1 cellular context compared by ENCODE assay signal in genomic region chr5:173826179-173826920, GRCh38.
TF ChIP-seq lines count a peak whose summit lies in the region.

No MANE protein-coding gene starts in this region.

TF ChIP-seq in HepG2, 621 proteins besides CTCF, POLR2A, EP300 and RAD21 (continued from another document and continues in another):
- TF ChIP-seq ZNF414 (CRISPR knock-in tag; IDR thresholded peaks at IDR 0.05) (no peak), TERF1 (CRISPR knock-in tag; IDR thresholded peaks at IDR 0.05) (no peak), ZFP62 (CRISPR knock-in tag; IDR thresholded peaks at IDR 0.05) (no peak), ZMAT5 (CRISPR knock-in tag; IDR thresholded peaks at IDR 0.05; ENCODE audit: borderline replicate concordance, low read depth) (no peak), SP140L (CRISPR knock-in tag; IDR thresholded peaks at IDR 0.05; ENCODE audit: borderline replicate concordance) (no peak), ZNF326 (CRISPR knock-in tag; IDR thresholded peaks at IDR 0.05; ENCODE audit: borderline replicate concordance) (no peak), ZNF776 (CRISPR knock-in tag; IDR thresholded peaks at IDR 0.05) (no peak), DR1 (CRISPR knock-in tag; IDR thresholded peaks at IDR 0.05) (no peak), ZIK1 (CRISPR knock-in tag; IDR thresholded peaks at IDR 0.05; ENCODE audit: borderline replicate concordance, low read depth) (no peak), POGZ (CRISPR knock-in tag; IDR thresholded peaks at IDR 0.05) (no peak), ZNF180 (CRISPR knock-in tag; IDR thresholded peaks at IDR 0.05; ENCODE audit: borderline replicate concordance, low read depth) (no peak), ZC3H4 (CRISPR knock-in tag; IDR thresholded peaks at IDR 0.05; ENCODE audit: borderline replicate concordance) (no peak), SMAD9 (CRISPR knock-in tag; IDR thresholded peaks at IDR 0.05) (no peak), ZNF558 (CRISPR knock-in tag; IDR thresholded peaks at IDR 0.05; ENCODE audit: borderline replicate concordance) (no peak), TBX2 (CRISPR knock-in tag; IDR thresholded peaks at IDR 0.05; ENCODE audit: borderline replicate concordance) (peak; percentile 62; the same call in 1 of the 2 replicates), ZNF317 (CRISPR knock-in tag; IDR thresholded peaks at IDR 0.05) (peak; percentile 89), ZBTB26 (CRISPR knock-in tag; IDR thresholded peaks at IDR 0.05; ENCODE audit: borderline replicate concordance) (no peak), ESRRA (CRISPR knock-in tag; IDR thresholded peaks at IDR 0.05; ENCODE audit: low read depth) (peak; percentile 56; the same call in 1 of the 2 replicates), AKNA (CRISPR knock-in tag; IDR thresholded peaks at IDR 0.05; ENCODE audit: borderline replicate concordance) (no peak), ZNF44 (CRISPR knock-in tag; IDR thresholded peaks at IDR 0.05) (no peak), TCF12 (IDR thresholded peaks at IDR 0.05) (no peak), TCF12 (CRISPR knock-in tag; IDR thresholded peaks at IDR 0.05) (no peak), MAFF (IDR thresholded peaks at IDR 0.05; ENCODE audit: low read depth, low read length) (peak; percentile 21; the same call in 1 of the 2 replicates), ZNF501 (CRISPR knock-in tag; IDR thresholded peaks at IDR 0.05) (no peak), KIAA2018 (CRISPR knock-in tag; IDR thresholded peaks at IDR 0.05; ENCODE audit: borderline replicate concordance) (no peak), KDM5A (IDR thresholded peaks at IDR 0.05; ENCODE audit: borderline replicate concordance, low read length) (no peak), ZNF503 (CRISPR knock-in tag; IDR thresholded peaks at IDR 0.05) (no peak), ZNF569 (CRISPR knock-in tag; IDR thresholded peaks at IDR 0.05; ENCODE audit: borderline replicate concordance) (no peak), SRF (IDR thresholded peaks at IDR 0.05; ENCODE audit: low read depth, low read length) (no peak), DNMT1 (CRISPR knock-in tag; IDR thresholded peaks at IDR 0.05) (no peak), CREB3 (CRISPR knock-in tag; IDR thresholded peaks at IDR 0.05) (no peak), HNF4G (IDR thresholded peaks at IDR 0.05; ENCODE audit: borderline replicate concordance, low read depth, low read length) (no peak), HNF4G (CRISPR knock-in tag; IDR thresholded peaks at IDR 0.05; ENCODE audit: borderline replicate concordance, low read depth) (no peak; the same call in 1 of the 2 replicates), MLX (CRISPR knock-in tag; IDR thresholded peaks at IDR 0.05) (no peak), ZNF773 (CRISPR knock-in tag; IDR thresholded peaks at IDR 0.05; ENCODE audit: borderline replicate concordance) (no peak), ARNT (IDR thresholded peaks at IDR 0.05) (no peak), ZFP36L1 (CRISPR knock-in tag; IDR thresholded peaks at IDR 0.05) (no peak), HES4 (CRISPR knock-in tag; IDR thresholded peaks at IDR 0.05; ENCODE audit: borderline replicate concordance) (no peak), DNMT3B (CRISPR knock-in tag; conservative IDR thresholded peaks at IDR 0.05) (0 out of 2 replicates have a peak, but pooled peaks have one; percentile 53), NFYB (CRISPR knock-in tag; IDR thresholded peaks at IDR 0.05) (no peak), SNAI1 (CRISPR knock-in tag; IDR thresholded peaks at IDR 0.05; ENCODE audit: borderline replicate concordance) (no peak), ISL2 (CRISPR knock-in tag; IDR thresholded peaks at IDR 0.05) (peak; percentile 51; the same call in 1 of the 2 replicates), HNRNPLL (IDR thresholded peaks at IDR 0.05; ENCODE audit: low read depth, low read length, poor library complexity, severe bottlenecking) (no peak), MED13 (CRISPR knock-in tag; IDR thresholded peaks at IDR 0.05) (no peak)
